In genomic region chr2:113604085-113604477, GRCh38 we compare ENCODE assay signal across 8 cellular contexts. TPM values are rescaled to one million over a fixed set of nuclear protein-coding genes. Genes with fewer than 3 reads are reported as not detected.
A peak's percentile ranks its signal among the peaks of the same experiment; 100 is the strongest.
DNase-seq lines count a peak whose midpoint lies in the region; ATAC-seq, FAIRE-seq and TF ChIP-seq lines count a peak whose summit lies in the region.
"Not testable (repeated sequence)": the region's sequence is repeated elsewhere in the genome, so short reads cannot be mapped to it uniquely, and the experiment has no call there.

No MANE protein-coding gene starts in this region.

- TF ChIP-seq EP300 in tibial nerve (IDR thresholded peaks at IDR 0.05), result peak in 1 of 2 donors; percentile 72

- not testable (repeated sequence) for H3K27me3 ChIP-seq in GM06990 (replicated peaks; ENCODE audit: control insufficient read depth, insufficient read depth, low read length); esophagus squamous epithelium; small intestine (ENCODE audit: control insufficient read depth in 2 of 2, insufficient read depth in 2 of 2, low read length in 2 of 2); tibial nerve

- ATAC-seq in HG03565 (IDR thresholded peaks at IDR 0.05; ENCODE audit: unreplicated experiment), result peak; percentile 35

- DNase-seq in GM06990 (ENCODE audit: extremely low read depth, insufficient read length) (peak; percentile 91), T-helper 1 cell (peak; percentile 72 to 91 (median 86)), lower leg skin (ENCODE audit: low spot score in 2 of 2) (peak; percentile 93 to 97), small intestine (peak; percentile 90), tibial nerve (ENCODE audit: low spot score in 2 of 2) (peak; percentile 84 to 95)
- DNase-seq in activated naive CD4-positive, alpha-beta T cell treated with anti-CD3 and anti-CD28 coated beads, Interleukin-2, amount 50 U/mL, for 16 hours, result peak; percentile 93
- not testable (repeated sequence) for DNase-seq in esophagus squamous epithelium (lab: John Stamatoyannopoulos, UW)

- H3K9me3 ChIP-seq in esophagus squamous epithelium; small intestine (ENCODE audit: control insufficient read depth, low read depth); tibial nerve: not testable (repeated sequence)

- WGBS in esophagus squamous epithelium, 2 donors, result 18% methylated on average over 4 of the region's 20 CpGs; no CpG with 5 or more reads in 1 of the 2 donors
- 2 to 8% methylated on average over 11 to 17 of the region's 20 CpGs for WGBS in lower leg skin, 2 donors
- 1 to 12% (median 5%) methylated on average over 18 to 20 of the region's 20 CpGs for WGBS in small intestine, 3 donors
- WGBS in tibial nerve, 2 donors, result 4 to 26% methylated on average over 19 to 20 of the region's 20 CpGs

- H3K36me3 ChIP-seq in GM06990 (ENCODE audit: control insufficient read depth, insufficient read depth, low read length); esophagus squamous epithelium; small intestine (ENCODE audit: control insufficient read depth in 2 of 2, insufficient read depth in 2 of 2, low read length in 2 of 2); tibial nerve: not testable (repeated sequence)

- H3K4me1 ChIP-seq in esophagus squamous epithelium; small intestine (ENCODE audit: control insufficient read depth in 2 of 2, insufficient read depth in 1 of 2, low read depth in 1 of 2, low read length in 1 of 2); tibial nerve: not testable (repeated sequence)

- peak overlapping the region; percentile 63 for H3K4me3 ChIP-seq in GM06990 (replicated peaks; ENCODE audit: low read depth, low read length)
- H3K4me3 ChIP-seq in esophagus squamous epithelium, result peak overlapping the region; percentile 41 to 66 (median 64)
- H3K4me3 ChIP-seq in lower leg skin (ENCODE audit: low read depth, poor library complexity, severe bottlenecking), result not testable (repeated sequence)
- H3K4me3 ChIP-seq in small intestine (ENCODE audit: low read depth in 1 of 2, low read length in 2 of 2), result peak overlapping the region; percentile 23 to 43
- peak overlapping the region; percentile 54 to 61 (median 58) for H3K4me3 ChIP-seq in tibial nerve

- not testable (repeated sequence) for TF ChIP-seq POLR2A in esophagus squamous epithelium (IDR thresholded peaks at IDR 0.05); lower leg skin (IDR thresholded peaks at IDR 0.05); tibial nerve (IDR thresholded peaks at IDR 0.05)

- intact Hi-C loops in esophagus squamous epithelium (cut with DNase I); lower leg skin (cut with DNase I; ENCODE audit: low total_unique reads): not testable (repeated sequence)

- peak overlapping the region; percentile 84 to 93 (median 92) for H3K27ac ChIP-seq in esophagus squamous epithelium
- peak overlapping the region; percentile 71 to 91 for H3K27ac ChIP-seq in small intestine (ENCODE audit: low read depth in 1 of 2, low read length in 1 of 2)
- peak overlapping the region; percentile 85 to 91 (median 88) for H3K27ac ChIP-seq in tibial nerve

- FAIRE-seq in small intestine (lab: Jason Lieb, UNC), result not testable (repeated sequence)

- TF ChIP-seq CTCF in GM06990 (IDR thresholded peaks at IDR 0.05; ENCODE audit: insufficient read depth, low read length, poor library complexity, severe bottlenecking) (peak; percentile 98), esophagus squamous epithelium (IDR thresholded peaks at IDR 0.05) (peak; percentile 100), lower leg skin (IDR thresholded peaks at IDR 0.05) (peak; percentile 89 to 100 (median 99)), tibial nerve (IDR thresholded peaks at IDR 0.05) (peak; percentile 100)

RNA-seq across cellular contexts. Expression of gene RABL2A, which starts 23.0 kb away (rescaled TPM):
- total RNA-seq in esophagus squamous epithelium, result 10 to 100 TPM in 1 of 4 donors, 1 to 10 TPM in 3; 3.1 to 14.7 (median 4.9) TPM
- total RNA-seq in lower leg skin, result 10 to 100 TPM in 3 of 4 donors, 1 to 10 TPM in 1; 9.2 to 18.0 (median 12.1) TPM
- 10 to 100 TPM in 1 of 3 donors, 1 to 10 TPM in 2; 3.5 to 10.1 (median 6.5) TPM for polyA plus RNA-seq in small intestine
- total RNA-seq in tibial nerve, result 10 to 100 TPM in 3 of 4 donors, 1 to 10 TPM in 1; 6.9 to 24.7 (median 20.3) TPM
